In genomic region chr1:66996018-66996682, GRCh38 we compare ENCODE assay signal across 8 cellular contexts. TPM values are rescaled to one million over a fixed set of nuclear protein-coding genes. Genes with fewer than 3 reads are reported as not detected.
A peak's percentile ranks its signal among the peaks of the same experiment; 100 is the strongest.
DNase-seq lines count a peak whose midpoint lies in the region; ATAC-seq and TF ChIP-seq lines count a peak whose summit lies in the region.

No MANE protein-coding gene starts in this region.

- H3K4me1 Mint-ChIP-seq in stimulated activated effector memory CD8-positive, alpha-beta T cell treated with anti-CD3 and anti-CD28 coated beads, Interleukin-12 subunit alpha, Interleukin-12 subunit beta, amount 100 ng/mL, for 72 hours = peaks cover 18% of the 10 kb centered on the region

- H3K27me3 ChIP-seq in mesenchymal stem cell (ENCODE audit: control insufficient read depth in 1 of 2, insufficient read depth in 1 of 2, low read length in 2 of 2) = no peaks in the 10 kb centered on the region

- in situ Hi-C loops in GM13977 (cut with MboI; ENCODE audit: low pct_unique_long_range_greater_than_20kb, low sequenced_read_pairs, unreplicated experiment) = no loop called here

- peaks cover 2% of the 10 kb centered on the region for H3K79me1 ChIP-seq in mesenchymal stem cell (replicated peaks; ENCODE audit: low read length, poor library complexity, severe bottlenecking)

- H3K9me3 ChIP-seq in mesenchymal stem cell (ENCODE audit: control insufficient read depth, low read length) = no peaks in the 10 kb centered on the region

- H3K14ac ChIP-seq in mesenchymal stem cell (ENCODE audit: low read length in 2 of 2) = no peak overlapping the region

- no peak overlapping the region for H3K9ac ChIP-seq in mesenchymal stem cell (ENCODE audit: low read length)

- no peak overlapping the region for H2AK5ac ChIP-seq in mesenchymal stem cell (ENCODE audit: low read length, severe bottlenecking)

- WGBS in mesenchymal stem cell = 89% methylated on average over 7 of the region's 7 CpGs

- H3K23ac ChIP-seq in mesenchymal stem cell (ENCODE audit: low read length in 2 of 2) = no peak overlapping the region

- no peak overlapping the region for H3K4me3 Mint-ChIP-seq in stimulated activated effector memory CD8-positive, alpha-beta T cell treated with anti-CD3 and anti-CD28 coated beads, Interleukin-12 subunit alpha, Interleukin-12 subunit beta, amount 100 ng/mL, for 72 hours

- DNase-seq in 8988T (peak; percentile 10), GM13977 (ENCODE audit: low spot score) (peak; percentile 46), NCI-H510A treated with DMSO at 0.1 percent for 48 hours (lab: John Stamatoyannopoulos, UW) (peak; percentile 89), dermis microvascular lymphatic vessel endothelial cell (ENCODE audit: low read depth in 2 of 2) (peak; percentile 70 to 75), mesenchymal stem cell (peak; percentile 72)
- peak; percentile 74 for DNase-seq in activated CD4-positive, alpha-beta T cell treated with anti-CD3 and anti-CD28 coated beads for 48 hours
- DNase-seq in stimulated activated effector memory CD8-positive, alpha-beta T cell treated with anti-CD3 and anti-CD28 coated beads, Interleukin-12 subunit alpha, Interleukin-12 subunit beta, amount 100 ng/mL, for 72 hours (ENCODE audit: low spot score in 2 of 2) = peak; percentile 10 to 69

- no peak overlapping the region for H2BK15ac ChIP-seq in mesenchymal stem cell (ENCODE audit: low read depth, poor library complexity, severe bottlenecking)

- peak overlapping the region in 1 of 2 experiments; percentile 19 for H3K4ac ChIP-seq in mesenchymal stem cell (ENCODE audit: low read depth in 1 of 2, low read length in 2 of 2)

- H3K9me3 Mint-ChIP-seq in stimulated activated effector memory CD8-positive, alpha-beta T cell treated with anti-CD3 and anti-CD28 coated beads, Interleukin-12 subunit alpha, Interleukin-12 subunit beta, amount 100 ng/mL, for 72 hours = no peaks in the 10 kb centered on the region

- peak; percentile 85 for TF ChIP-seq CTCF in GM13977 (IDR thresholded peaks at IDR 0.05; ENCODE audit: extremely low read depth, insufficient read depth, missing control alignments)

- H4K8ac ChIP-seq in mesenchymal stem cell (ENCODE audit: low read length) = no peak overlapping the region

- H2BK5ac ChIP-seq in mesenchymal stem cell (ENCODE audit: low read depth, low read length, poor library complexity, severe bottlenecking) = no peak overlapping the region

- H3K27ac ChIP-seq in mesenchymal stem cell (ENCODE audit: low read length, poor library complexity, severe bottlenecking) = no peak overlapping the region

- H3K27ac Mint-ChIP-seq in stimulated activated effector memory CD8-positive, alpha-beta T cell treated with anti-CD3 and anti-CD28 coated beads, Interleukin-12 subunit alpha, Interleukin-12 subunit beta, amount 100 ng/mL, for 72 hours = peak overlapping the region; percentile 46

- no peak overlapping the region for H3K4me2 ChIP-seq in mesenchymal stem cell (ENCODE audit: low read length, poor library complexity, severe bottlenecking)

- H3K18ac ChIP-seq in mesenchymal stem cell (ENCODE audit: low read depth in 1 of 2, low read length in 2 of 2) = peak overlapping the region in 1 of 2 experiments; percentile 43

- no peak overlapping the region for H4K91ac ChIP-seq in mesenchymal stem cell (ENCODE audit: low read length)

- peaks cover 7 to 18% of the 10 kb centered on the region in 2 experiments for H3K36me3 ChIP-seq in mesenchymal stem cell (ENCODE audit: control insufficient read depth in 1 of 2, insufficient read depth in 2 of 2, low read depth in 1 of 2, low read length in 2 of 2)

- no peak overlapping the region for H2AFZ ChIP-seq in mesenchymal stem cell (ENCODE audit: low read depth, low read length)

- ATAC-seq in HG03175 (IDR thresholded peaks at IDR 0.05; ENCODE audit: unreplicated experiment) = peak; percentile 86
- peak; percentile 58 for ATAC-seq in stimulated activated effector memory CD8-positive, alpha-beta T cell treated with anti-CD3 and anti-CD28 coated beads, Interleukin-12 subunit alpha, Interleukin-12 subunit beta, amount 100 ng/mL, for 72 hours

- H3K4me3 ChIP-seq in mesenchymal stem cell (ENCODE audit: insufficient read depth in 1 of 2, low read depth in 1 of 2, low read length in 2 of 2) = no peak overlapping the region

- H2BK12ac ChIP-seq in mesenchymal stem cell (ENCODE audit: low read length in 2 of 2) = no peak overlapping the region

- H3K36me3 Mint-ChIP-seq in stimulated activated effector memory CD8-positive, alpha-beta T cell treated with anti-CD3 and anti-CD28 coated beads, Interleukin-12 subunit alpha, Interleukin-12 subunit beta, amount 100 ng/mL, for 72 hours = peaks cover 9% of the 10 kb centered on the region

- H2BK120ac ChIP-seq in mesenchymal stem cell (ENCODE audit: low read depth, low read length) = no peak overlapping the region

- no peaks in the 10 kb centered on the region for H3K4me1 ChIP-seq in mesenchymal stem cell (ENCODE audit: control insufficient read depth, insufficient read depth, low read depth, low read length)

RNA-seq across cellular contexts. Expression of gene SLC35D1, which starts 57.8 kb away (rescaled TPM):
- 3.6 and 3.7 TPM in 2 replicates for total RNA-seq in dermis microvascular lymphatic vessel endothelial cell
- polyA plus RNA-seq in mesenchymal stem cell (2013, experiment 1 of 2) = 12.8 TPM
- 13.7 TPM for polyA plus RNA-seq in mesenchymal stem cell (2013, experiment 2 of 2)

Comparison
In these comparisons a context has a peak if more than half of its experiments do, and no peak if none do; other contexts are left out.
1. DNase-seq: peak in every context shown above with its lines; median percentile 89 in NCI-H510A treated with DMSO at 0.1 percent for 48 hours; 74 in activated CD4-positive, alpha-beta T cell treated with anti-CD3 and anti-CD28 coated beads for 48 hours; 72 in dermis microvascular lymphatic vessel endothelial cell; 72 in mesenchymal stem cell; 46 in GM13977; 40 in stimulated activated effector memory CD8-positive, alpha-beta T cell treated with anti-CD3 and anti-CD28 coated beads, Interleukin-12 subunit alpha, Interleukin-12 subunit beta, amount 100 ng/mL, for 72 hours; 10 in 8988T.